15 cellular contexts compared by ENCODE assay signal in the genomic region with DNA sequence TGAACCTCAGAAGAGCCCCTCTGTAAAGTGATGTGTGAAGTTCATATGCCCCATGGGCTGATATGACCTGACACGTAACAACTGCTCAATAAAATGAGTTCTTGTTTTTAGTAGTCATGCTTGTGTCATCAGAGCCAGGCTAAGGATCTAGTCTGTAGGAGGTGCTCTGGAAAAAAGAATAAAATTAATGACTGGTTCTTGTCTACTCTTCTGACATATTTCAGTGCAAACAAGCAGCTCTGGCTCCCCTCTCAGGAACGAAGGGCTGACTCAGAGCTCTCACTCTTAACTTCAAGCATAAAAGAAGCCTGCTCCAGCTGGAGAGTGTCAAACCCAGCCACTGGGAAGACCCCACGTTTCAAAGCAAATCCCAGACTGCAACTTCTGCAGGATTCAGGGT.
DNase-seq lines count a peak whose midpoint lies in the region; ATAC-seq and TF ChIP-seq lines count a peak whose summit lies in the region.
"Had no signal": no experiment of that assay in that cellular context is flagged by ENCODE, and none has a peak within 500 bp of the region (broad histone marks: within the 10 kb centered on the region; RNA-seq: fewer than 3 reads in every experiment).

No MANE protein-coding gene starts in this region.

- H3K27me3 Mint-ChIP-seq in activated T-cell treated with anti-CD3 and anti-CD28 coated beads, Interleukin-2, amount 50 U/mL, for 72 hours (ENCODE audit: low read depth), result no peaks in the 10 kb centered on the region

- H2AFZ ChIP-seq in PC-3 (ENCODE audit: low read length), result no peak overlapping the region
- H2AFZ ChIP-seq: GM23338 had no signal

- H3K4me3 Mint-ChIP-seq in activated T-cell treated with anti-CD3 and anti-CD28 coated beads, Interleukin-2, amount 50 U/mL, for 72 hours, result no peak overlapping the region
- H3K4me3 Mint-ChIP-seq: GM23338 had no signal

- ATAC-seq in activated T-cell treated with anti-CD3 and anti-CD28 coated beads, Interleukin-2, amount 50 U/mL, for 72 hours (replicated peaks in 1 of 2), result peak; percentile 24 to 84
- no peak for ATAC-seq in PC-3
- ATAC-seq: GM23338 had no signal

- no peak overlapping the region for H3K27ac Mint-ChIP-seq in activated T-cell treated with anti-CD3 and anti-CD28 coated beads, Interleukin-2, amount 50 U/mL, for 72 hours
- H3K27ac Mint-ChIP-seq: GM23338 had no signal

- H3K9me2 ChIP-seq in PC-3 (replicated peaks; ENCODE audit: low read length), result no peaks in the 10 kb centered on the region

- H3K4me2 ChIP-seq in PC-3 (ENCODE audit: low read length), result no peak overlapping the region
- H3K4me2 ChIP-seq: GM23338 had no signal

- intact Hi-C loops in PC-3 (cut with micrococcal nuclease) (no loop called here), dorsolateral prefrontal cortex (cut with DNase I) (no loop called here)

- no peaks in the 10 kb centered on the region for H4K20me1 ChIP-seq in PC-3 (ENCODE audit: low read length)

- H3K36me3 Mint-ChIP-seq in activated T-cell treated with anti-CD3 and anti-CD28 coated beads, Interleukin-2, amount 50 U/mL, for 72 hours (ENCODE audit: insufficient read depth in 2 of 2), result peaks cover 29 to 33% of the 10 kb centered on the region in 2 donors

- no peak for TF ChIP-seq CTCF in PC-3 (conservative IDR thresholded peaks at IDR 0.05; ENCODE audit: low read depth, low read length)
- no peak for TF ChIP-seq CTCF in fibroblast of the aortic adventitia (IDR thresholded peaks at IDR 0.05; ENCODE audit: insufficient read depth, low read length)
- no peak for TF ChIP-seq CTCF in dorsolateral prefrontal cortex (IDR thresholded peaks at IDR 0.05 in 54 of 56, conservative IDR thresholded peaks at IDR 0.05 in 2 of 56; ENCODE audit: low read depth in 1 of 56, partially characterized antibody in 56 of 56)

- no peak overlapping the region for H3K27ac ChIP-seq in PC-3 (ENCODE audit: low read length)
- peak overlapping the region; percentile 2 for H3K27ac ChIP-seq in skeletal muscle tissue (ENCODE audit: low read depth, low read length)
- H3K27ac ChIP-seq in dorsolateral prefrontal cortex, result peak overlapping the region in 22 of 59 donors; percentile 1 to 86 (median 31)

- H3F3A ChIP-seq in PC-3 (ENCODE audit: low read length, unreplicated experiment), result no peaks in the 10 kb centered on the region

- no peak for DNase-seq in activated T-cell treated with anti-CD3 and anti-CD28 coated beads, Interleukin-2, amount 50 U/mL, for 72 hours
- DNase-seq in activated T-cell treated with anti-CD3 and anti-CD28 coated beads for 4 hours (no peak), PC-3 (peak; percentile 1), fibroblast of the aortic adventitia (ENCODE audit: low read depth) (peak; percentile 72), cortex of kidney (lab: John Stamatoyannopoulos, UW) (no peak), NCI-H1930 (lab: John Stamatoyannopoulos, UW) (no peak), dorsolateral prefrontal cortex (no peak)
- DNase-seq: ACHN, NCI-H1092 treated with DMSO at 0.1 percent for 48 hours, Peyer's patch, tibial artery had no signal

- H3K4me1 ChIP-seq in PC-3 (ENCODE audit: insufficient read depth, low read length) (peaks cover 6% of the 10 kb centered on the region; the same call in 1 of the 2 replicates), skeletal muscle tissue (ENCODE audit: control insufficient read depth in 3 of 3, insufficient read depth in 3 of 3, low read length in 3 of 3) (peaks cover 46 to 61% (median 47%) of the 10 kb centered on the region in 3 donors)

- H3K27me3 ChIP-seq in PC-3 (ENCODE audit: low read length), result no peaks in the 10 kb centered on the region
- H3K27me3 ChIP-seq in skeletal muscle tissue (ENCODE audit: control insufficient read depth in 3 of 3, insufficient read depth in 3 of 3, low read length in 3 of 3), result no peaks in the 10 kb centered on the region
- no peaks in the 10 kb centered on the region for H3K27me3 ChIP-seq in dorsolateral prefrontal cortex
- H3K27me3 ChIP-seq: ascending aorta, Peyer's patch, tibial artery had no signal

- H3K4me3 ChIP-seq in PC-3 (ENCODE audit: low read length) (no peak overlapping the region), fibroblast of the aortic adventitia (ENCODE audit: low read depth, low read length) (no peak overlapping the region), skeletal muscle tissue (ENCODE audit: low read length in 3 of 3) (no peak overlapping the region), dorsolateral prefrontal cortex (no peak overlapping the region)
- H3K4me3 ChIP-seq: ascending aorta, GM23338, Peyer's patch, prostate gland, tibial artery had no signal

- H3K9me3 Mint-ChIP-seq in activated T-cell treated with anti-CD3 and anti-CD28 coated beads, Interleukin-2, amount 50 U/mL, for 72 hours, result peaks cover 11 to 12% of the 10 kb centered on the region in 2 donors

- peaks cover 5% of the 10 kb centered on the region for H3K4me1 Mint-ChIP-seq in activated T-cell treated with anti-CD3 and anti-CD28 coated beads, Interleukin-2, amount 50 U/mL, for 72 hours (ENCODE audit: low read depth)

- H3K9me3 ChIP-seq in PC-3 (ENCODE audit: low read length) (no peaks in the 10 kb centered on the region), skeletal muscle tissue (ENCODE audit: control insufficient read depth in 3 of 3, low read length in 3 of 3) (peaks cover 0 to 2% (median 1%) of the 10 kb centered on the region in 3 donors)
- H3K9me3 ChIP-seq: ascending aorta, prostate gland, tibial artery had no signal

- BruUV-seq in PC-3 (replicated peaks; lab: Mats Ljungman, UMichigan), result no TSS peak

- no peaks in the 10 kb centered on the region for H3K79me2 ChIP-seq in PC-3 (ENCODE audit: low read length)

- POLR2A ChIA-PET in PC-3 (lab: Charles Lee; ENCODE audit: unreplicated experiment), result no interaction called here

- CTCF ChIA-PET in PC-3 (lab: Charles Lee), result no interaction called here

- H3K36me3 ChIP-seq in PC-3 (ENCODE audit: low read depth, low read length), result no peaks in the 10 kb centered on the region
- H3K36me3 ChIP-seq in skeletal muscle tissue (ENCODE audit: control insufficient read depth in 3 of 3, insufficient read depth in 3 of 3, low read length in 3 of 3), result no peaks in the 10 kb centered on the region
- H3K36me3 ChIP-seq: ascending aorta, Peyer's patch, prostate gland, tibial artery had no signal

- H3K9ac ChIP-seq in PC-3 (ENCODE audit: low read length) (no peak overlapping the region), skeletal muscle tissue (ENCODE audit: low read depth in 1 of 3, low read length in 3 of 3) (no peak overlapping the region)

Comparison
In these comparisons a context has a peak if more than half of its experiments do, and no peak if none do; other contexts are left out.
1. DNase-seq: peak in PC-3 (single experiment) and fibroblast of the aortic adventitia (single experiment); none in activated T-cell treated with anti-CD3 and anti-CD28 coated beads, Interleukin-2, amount 50 U/mL, for 72 hours (0 of 2), activated T-cell treated with anti-CD3 and anti-CD28 coated beads for 4 hours (single experiment), cortex of kidney (single experiment), NCI-H1930 (0 of 2) and dorsolateral prefrontal cortex (0 of 10).